ENCODE assay signal across 26 cellular contexts in genomic region chr13:26541678-26542553, GRCh38. TPM values are rescaled to one million over a fixed set of nuclear protein-coding genes. Genes with fewer than 3 reads are reported as not detected.
DNase-seq lines count a peak whose midpoint lies in the region; ATAC-seq and TF ChIP-seq lines count a peak whose summit lies in the region.
"Had no signal": no experiment of that assay in that cellular context is flagged by ENCODE, and none has a peak within 500 bp of the region (broad histone marks: within the 10 kb centered on the region; RNA-seq: fewer than 3 reads in every experiment).

No MANE protein-coding gene starts in this region.

- no peak overlapping the region for H3K4me3 Mint-ChIP-seq in GM23338
- H3K4me3 Mint-ChIP-seq: activated naive CD8-positive, alpha-beta T cell treated with anti-CD3 and anti-CD28 coated beads, Interleukin-2, amount 10 ng/mL, durations not matched to agents 7 days and 5 days; activated T-cell treated with anti-CD3 and anti-CD28 coated beads, Interleukin-2, amount 50 U/mL, for 24 hours; natural killer cell treated with Interleukin-12 subunit alpha and Interleukin-12 subunit beta and Interleukin-15 and Interleukin-18, amount 100 ng/mL, for 72 hours; stimulated activated naive B cell treated with anti-CD40 and anti-IgM and Interleukin-4, amounts not matched to agents 10 μg/mL and 1 μg/mL and 100 μg/mL, for 72 hours; type B pancreatic cell had no signal

- peaks cover 1% of the 10 kb centered on the region for H3K27me3 Mint-ChIP-seq in GM23338 (ENCODE audit: insufficient read depth, low read depth, poor library complexity)

- no peaks in the 10 kb centered on the region; the same call in 1 of the 3 replicates for H3K9me3 Mint-ChIP-seq in GM23338
- H3K9me3 Mint-ChIP-seq: activated naive CD8-positive, alpha-beta T cell treated with anti-CD3 and anti-CD28 coated beads, Interleukin-2, amount 10 ng/mL, durations not matched to agents 7 days and 5 days; activated T-cell treated with anti-CD3 and anti-CD28 coated beads, Interleukin-2, amount 50 U/mL, for 24 hours; natural killer cell treated with Interleukin-12 subunit alpha and Interleukin-12 subunit beta and Interleukin-15 and Interleukin-18, amount 100 ng/mL, for 72 hours; stimulated activated naive B cell treated with anti-CD40 and anti-IgM and Interleukin-4, amounts not matched to agents 10 μg/mL and 1 μg/mL and 100 μg/mL, for 72 hours; type B pancreatic cell had no signal

- H2AFZ ChIP-seq in GM23338, result no peak overlapping the region

- no peaks in the 10 kb centered on the region for H3F3A ChIP-seq in GM23338 (replicated peaks; ENCODE audit: low read depth)

- H3K4me3 ChIP-seq in GM23338, result no peak overlapping the region
- H3K4me3 ChIP-seq: BLaER1 treated with 17β-estradiol and CSF1 and Interleukin-3, amounts not matched to agents 10 nM and 100 nM; SK-N-MC had no signal

- DNase-seq in GM23338 (ENCODE audit: low spot score) (peak; percentile 17), NCI-H524 treated with DMSO at 0.1 percent for 48 hours (lab: John Stamatoyannopoulos, UW) (peak; percentile 49), occipital lobe (lab: John Stamatoyannopoulos, UW) (peak; percentile 4), GM20000 (ENCODE audit: low spot score) (no peak)
- DNase-seq in stimulated activated CD4-positive, alpha-beta T cell treated with anti-CD3 and anti-CD28 coated beads, Interleukin-4, amount 100 ng/mL, for 4 hours, result no peak
- DNase-seq: activated CD4-positive, alpha-beta T cell treated with anti-CD3 and anti-CD28 coated beads, Interleukin-2, amount 50 U/mL, for 1 hour; activated CD4-positive, CD25-positive, alpha-beta regulatory T cell; activated effector memory CD4-positive, alpha-beta T cell treated with anti-CD3 and anti-CD28 coated beads, Interleukin-2, amount 50 U/mL, for 16 hours; activated naive CD8-positive, alpha-beta T cell treated with anti-CD3 and anti-CD28 coated beads, Interleukin-2, amount 10 ng/mL, durations not matched to agents 7 days and 5 days; activated T-cell treated with anti-CD3 and anti-CD28 coated beads, Interleukin-2, amount 50 U/mL, for 24 hours; dermis blood vessel endothelial cell; DMS79 treated with DMSO at 0.1 percent for 48 hours; foreskin fibroblast; islet precursor cell; NCI-H1930; NCI-H748 treated with DMSO at 0.1 percent for 48 hours; RPMI8226; stimulated activated naive B cell treated with anti-CD40 and anti-IgM and Interleukin-4, amounts not matched to agents 10 μg/mL and 1 μg/mL and 100 μg/mL, for 72 hours had no signal

- H3K36me3 ChIP-seq in GM23338 (ENCODE audit: insufficient read depth), result no peaks in the 10 kb centered on the region
- H3K36me3 ChIP-seq: BLaER1 treated with 17β-estradiol and CSF1 and Interleukin-3, amounts not matched to agents 10 nM and 100 nM had no signal

- H3K36me3 Mint-ChIP-seq in GM23338 (ENCODE audit: low read depth), result no peaks in the 10 kb centered on the region
- H3K36me3 Mint-ChIP-seq: activated naive CD8-positive, alpha-beta T cell treated with anti-CD3 and anti-CD28 coated beads, Interleukin-2, amount 10 ng/mL, durations not matched to agents 7 days and 5 days; natural killer cell treated with Interleukin-12 subunit alpha and Interleukin-12 subunit beta and Interleukin-15 and Interleukin-18, amount 100 ng/mL, for 72 hours; stimulated activated naive B cell treated with anti-CD40 and anti-IgM and Interleukin-4, amounts not matched to agents 10 μg/mL and 1 μg/mL and 100 μg/mL, for 72 hours; type B pancreatic cell had no signal

- peak; percentile 48 for ATAC-seq in GM23338
- ATAC-seq in GM19395 (IDR thresholded peaks at IDR 0.05; ENCODE audit: unreplicated experiment), result no peak
- ATAC-seq: esophagus mucosa; natural killer cell treated with Interleukin-12 subunit alpha and Interleukin-12 subunit beta and Interleukin-15 and Interleukin-18, amount 100 ng/mL, for 72 hours; stimulated activated naive B cell treated with anti-CD40 and anti-IgM and Interleukin-4, amounts not matched to agents 10 μg/mL and 1 μg/mL and 100 μg/mL, for 72 hours had no signal

- H3K27ac ChIP-seq in GM23338 (ENCODE audit: low read depth), result no peak overlapping the region
- H3K27ac ChIP-seq in cingulate gyrus (ENCODE audit: low read depth, low read length), result peak overlapping the region; percentile 41
- H3K27ac ChIP-seq: BLaER1 treated with 17β-estradiol and CSF1 and Interleukin-3, amounts not matched to agents 10 nM and 100 nM; SK-N-MC had no signal

- H3K79me2 ChIP-seq in GM23338 (replicated peaks; ENCODE audit: insufficient read depth), result no peaks in the 10 kb centered on the region

- H3K4me1 ChIP-seq in GM23338 (ENCODE audit: insufficient read depth), result no peaks in the 10 kb centered on the region
- H3K4me1 ChIP-seq: BLaER1 treated with 17β-estradiol and CSF1 and Interleukin-3, amounts not matched to agents 10 nM and 100 nM had no signal

- H3K4me1 Mint-ChIP-seq in GM23338, result no peaks in the 10 kb centered on the region
- H3K4me1 Mint-ChIP-seq: activated naive CD8-positive, alpha-beta T cell treated with anti-CD3 and anti-CD28 coated beads, Interleukin-2, amount 10 ng/mL, durations not matched to agents 7 days and 5 days; stimulated activated naive B cell treated with anti-CD40 and anti-IgM and Interleukin-4, amounts not matched to agents 10 μg/mL and 1 μg/mL and 100 μg/mL, for 72 hours had no signal

- no peaks in the 10 kb centered on the region for H4K20me1 ChIP-seq in GM23338 (replicated peaks; ENCODE audit: insufficient read depth)
- H4K20me1 ChIP-seq: BLaER1 treated with 17β-estradiol and CSF1 and Interleukin-3, amounts not matched to agents 10 nM and 100 nM had no signal

- no peak overlapping the region for H3K27ac Mint-ChIP-seq in GM23338
- H3K27ac Mint-ChIP-seq: activated naive CD8-positive, alpha-beta T cell treated with anti-CD3 and anti-CD28 coated beads, Interleukin-2, amount 10 ng/mL, durations not matched to agents 7 days and 5 days; activated T-cell treated with anti-CD3 and anti-CD28 coated beads, Interleukin-2, amount 50 U/mL, for 24 hours; natural killer cell treated with Interleukin-12 subunit alpha and Interleukin-12 subunit beta and Interleukin-15 and Interleukin-18, amount 100 ng/mL, for 72 hours; stimulated activated naive B cell treated with anti-CD40 and anti-IgM and Interleukin-4, amounts not matched to agents 10 μg/mL and 1 μg/mL and 100 μg/mL, for 72 hours; type B pancreatic cell had no signal

- no peaks in the 10 kb centered on the region for H3K27me3 ChIP-seq in GM23338 (ENCODE audit: insufficient read depth)
- H3K27me3 ChIP-seq: BLaER1 treated with 17β-estradiol and CSF1 and Interleukin-3, amounts not matched to agents 10 nM and 100 nM had no signal

- TF ChIP-seq CTCF in GM23338 (conservative IDR thresholded peaks at IDR 0.05; ENCODE audit: low read depth in 2 of 2) (peak in 1 of 2 experiments; percentile 56; a peak in 2 of 4 replicates), GM20000 (IDR thresholded peaks at IDR 0.05; ENCODE audit: extremely low read depth, missing control alignments) (no peak)

- no peaks in the 10 kb centered on the region; the same call in 1 of the 2 replicates for H3K9me2 ChIP-seq in GM23338 (ENCODE audit: insufficient read depth)

- no peak overlapping the region for H3K4me2 ChIP-seq in GM23338
- H3K4me2 ChIP-seq: BLaER1 treated with 17β-estradiol and CSF1 and Interleukin-3, amounts not matched to agents 10 nM and 100 nM had no signal

TF ChIP-seq in GM23338, 12 proteins besides CTCF, POLR2A, EP300 and RAD21:
- no peak for TF ChIP-seq JUNB (IDR thresholded peaks at IDR 0.05; ENCODE audit: unreplicated experiment)
- TF ChIP-seq REST (IDR thresholded peaks at IDR 0.05; ENCODE audit: unreplicated experiment), result no peak
- no peak for TF ChIP-seq CREB1 (CRISPR knock-in tag; IDR thresholded peaks at IDR 0.05; ENCODE audit: low read depth)
- no peak for TF ChIP-seq EZH2 (IDR thresholded peaks at IDR 0.05; ENCODE audit: low read depth, unreplicated experiment)
- no peak for TF ChIP-seq ZNF331 (CRISPR knock-in tag; IDR thresholded peaks at IDR 0.05; ENCODE audit: low read depth)

RNA-seq across cellular contexts. Expression of gene WASF3, which starts 15.6 kb away (rescaled TPM):
- total RNA-seq in GM23338 (2014; rRNA removed; shearing (Covaris generic)), result 20.7 and 21.0 TPM in 2 replicates
- 9.9 and 10.5 TPM in 2 replicates for polyA plus RNA-seq in GM23338 (2016; fragmentation: Nextera tagmentation; extraction: Ambion mirVana)
- 22.1 TPM for total RNA-seq in occipital lobe
- total RNA-seq: activated naive CD8-positive, alpha-beta T cell treated with anti-CD3 and anti-CD28 coated beads, Interleukin-2, amount 10 ng/mL, durations not matched to agents 7 days and 5 days; natural killer cell treated with Interleukin-12 subunit alpha and Interleukin-12 subunit beta and Interleukin-15 and Interleukin-18, amount 100 ng/mL, for 72 hours; T-helper 1 cell treated with Interleukin-12 subunit alpha and Interleukin-12 subunit beta and Interleukin-4 antibody, amounts not matched to agents 30 ng/mL and 1 ng/mL, for 36 hours had no signal

Comparison
In these comparisons a context has a peak if more than half of its experiments do, and no peak if none do; other contexts are left out.
1. DNase-seq: peak in GM23338 (single experiment), NCI-H524 treated with DMSO at 0.1 percent for 48 hours (single experiment) and occipital lobe (single experiment); none in GM20000 (single experiment) and stimulated activated CD4-positive, alpha-beta T cell treated with anti-CD3 and anti-CD28 coated beads, Interleukin-4, amount 100 ng/mL, for 4 hours (0 of 2).